Comparison of ENCODE assay signal across 31 cellular contexts in the genomic region with DNA sequence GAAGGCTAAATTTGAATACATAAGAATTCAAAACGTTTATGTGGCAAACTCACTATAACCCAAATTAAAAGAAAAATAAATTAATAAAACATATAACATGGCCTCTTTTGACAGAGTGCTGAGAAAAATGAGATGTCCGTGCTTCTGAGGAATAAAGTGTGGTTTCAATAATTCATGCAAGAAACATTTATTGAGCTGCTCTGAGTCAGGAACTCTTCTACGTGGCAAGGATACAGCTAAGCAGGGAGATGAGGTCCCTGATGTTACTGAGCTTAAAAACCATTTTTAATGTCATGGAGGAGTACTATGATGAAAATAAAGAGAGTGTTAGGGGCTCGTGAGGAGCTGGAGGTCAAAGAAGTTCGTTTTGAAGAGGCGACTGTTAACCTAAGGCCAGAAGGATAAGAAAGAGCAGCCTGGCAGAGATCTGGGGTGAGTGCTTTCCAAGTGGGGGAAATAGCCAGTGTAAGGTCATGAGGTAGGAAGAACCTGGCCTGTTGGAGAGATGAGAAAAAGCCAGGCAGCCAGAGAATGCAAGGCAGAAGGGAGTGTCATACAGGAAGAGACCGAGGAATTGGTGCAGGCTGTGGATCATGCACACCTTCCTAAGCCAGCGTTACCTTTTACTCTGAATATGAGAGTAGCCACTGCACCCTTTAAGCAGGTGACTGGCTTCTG.
A peak's percentile ranks its signal among the peaks of the same experiment; 100 is the strongest.
DNase-seq lines count a peak whose midpoint lies in the region; ATAC-seq, FAIRE-seq and TF ChIP-seq lines count a peak whose summit lies in the region.
"Had no signal": no experiment of that assay in that cellular context is flagged by ENCODE, and none has a peak within 500 bp of the region (broad histone marks: within the 10 kb centered on the region; RNA-seq: fewer than 3 reads in every experiment).

No MANE protein-coding gene starts in this region.

- TF ChIP-seq CTCF in HepG2 (CRISPR knock-in tag; IDR thresholded peaks at IDR 0.05) (no peak), right lobe of liver (IDR thresholded peaks at IDR 0.05) (no peak), fibroblast of mammary gland (conservative IDR thresholded peaks at IDR 0.05; ENCODE audit: control insufficient read depth, insufficient read depth, low read depth, low read length) (no peak)

- H3K27ac ChIP-seq in HepG2 (ENCODE audit: extremely low read length, insufficient read depth, low read length) = no peak overlapping the region
- no peak overlapping the region for H3K27ac ChIP-seq in right lobe of liver
- H3K27ac ChIP-seq: A549, C4-2B, colonic mucosa, epithelial cell of prostate, gastrocnemius medialis, sigmoid colon had no signal

- H4K20me1 ChIP-seq in HepG2 (ENCODE audit: insufficient read depth, low read length) = no peaks in the 10 kb centered on the region

- ATAC-seq in HepG2 (no peak), right lobe of liver (no peak)
- ATAC-seq: A549, gastrocnemius medialis, GM12878, left colon had no signal

- no TSS peak for BruUV-seq in HepG2 (replicated peaks; lab: Mats Ljungman, UMichigan)

- H3K4me3 ChIP-seq in HepG2 (replicated peaks in 1 of 3; ENCODE audit: insufficient read depth in 1 of 3, low read depth in 2 of 3, low read length in 3 of 3) (no peak overlapping the region), right lobe of liver (no peak overlapping the region), fibroblast of mammary gland (ENCODE audit: control insufficient read depth, low read depth, low read length) (no peak overlapping the region)
- H3K4me3 ChIP-seq: A549, colonic mucosa, gastrocnemius medialis, GM12878, sigmoid colon had no signal

- no peak overlapping the region for H3K4me2 ChIP-seq in HepG2 (ENCODE audit: low read depth, low read length)
- H3K4me2 ChIP-seq: A549 had no signal

- POLR2A ChIA-PET in HepG2 (lab: Yijun Ruan, JAX) = no interaction called here

- H3K27me3 ChIP-seq in HepG2 (ENCODE audit: control insufficient read depth in 1 of 2, insufficient read depth in 2 of 2, low read length in 2 of 2) (no peaks in the 10 kb centered on the region), right lobe of liver (no peaks in the 10 kb centered on the region)
- H3K27me3 ChIP-seq: colonic mucosa, gastrocnemius medialis, sigmoid colon had no signal

- H3K4me1 ChIP-seq in HepG2 (ENCODE audit: insufficient read depth, low read length) = no peaks in the 10 kb centered on the region
- H3K4me1 ChIP-seq in right lobe of liver = no peaks in the 10 kb centered on the region
- H3K4me1 ChIP-seq: A549, Caco-2, colonic mucosa, sigmoid colon had no signal

- in situ Hi-C loops in HepG2 (cut with HindIII; ENCODE audit: extremely low pct_ligation_motif_present, low pct_unique_long_range_greater_than_20kb) = no loop called here

- 13% methylated on average over 8 of the region's 8 CpGs for WGBS in HepG2 (ENCODE audit: low lambda C conversion rate)
- whole genome bisulfite sequencing in right lobe of liver (ENCODE audit: insufficient coverage, low coverage, low lambda C conversion rate, missing lambda C conversion rate) = 85% methylated on average over 5 of the region's 8 CpGs

- DNase-seq in HepG2 (ENCODE audit: low spot score) (no peak), right lobe of liver (no peak), M059J (ENCODE audit: low read depth) (peak; percentile 23), fibroblast of mammary gland (ENCODE audit: low read depth) (peak; percentile 64), posterior vena cava (ENCODE audit: low spot score) (no peak), A172 (ENCODE audit: low spot score) (no peak)
- DNase-seq in activated CD4-positive, alpha-beta T cell treated with anti-CD3 and anti-CD28 coated beads, Interleukin-2, amount 50 U/mL, for 4 hours = no peak
- DNase-seq in activated CD8-positive, alpha-beta memory T cell treated with anti-CD3 and anti-CD28 coated beads, Interleukin-2, amount 50 U/mL, for 48 hours = no peak
- DNase-seq: activated CD4-positive, alpha-beta T cell treated with anti-CD3 and anti-CD28 coated beads, Interleukin-2, amount 10 ng/mL, durations not matched to agents 7 days and 5 days; activated T-cell treated with anti-CD3 and anti-CD28 coated beads, Interleukin-2, amount 50 U/mL, for 48 hours; Caco-2; colonic mucosa; DMS79; effector CD8-positive, alpha-beta T cell; gastrocnemius medialis; hypothalamus; immature natural killer cell; left colon; mesenchymal stem cell; NCI-H2029; NCI-H69; posterior cingulate gyrus; SHP77; sigmoid colon; stimulated activated CD4-positive, alpha-beta T cell treated with anti-CD3 and anti-CD28 coated beads, Interleukin-15, amount 100 ng/mL, for 24 hours; stimulated activated naive CD4-positive, alpha-beta T cell had no signal

- H2AFZ ChIP-seq in HepG2 (ENCODE audit: low read length) = peak overlapping the region; percentile 5

- no peak overlapping the region for H3K9ac ChIP-seq in HepG2 (ENCODE audit: insufficient read depth, low read depth, low read length)

- TF ChIP-seq POLR2A in HepG2 (IDR thresholded peaks at IDR 0.05; ENCODE audit: insufficient read depth in 1 of 2, low read depth in 2 of 2, low read length in 2 of 2) (no peak), right lobe of liver (IDR thresholded peaks at IDR 0.05) (no peak)

- no peak for FAIRE-seq in HepG2 (lab: Jason Lieb, UNC)
- FAIRE-seq: A549, GM12878, urothelium cell line had no signal

- intact Hi-C loops in HepG2 (cut with micrococcal nuclease; ENCODE audit: unreplicated experiment) = no loop called here
- intact Hi-C loops in right lobe of liver (cut with DNase I) = no loop called here
- intact Hi-C loops in posterior vena cava (cut with DNase I) = no loop called here

- H3K9me3 ChIP-seq in HepG2 (ENCODE audit: low read length) (no peaks in the 10 kb centered on the region), right lobe of liver (no peaks in the 10 kb centered on the region)
- H3K9me3 ChIP-seq: A549, Caco-2, colonic mucosa, gastrocnemius medialis, sigmoid colon had no signal

- CTCF ChIA-PET in HepG2 (lab: Yijun Ruan, JAX; ENCODE audit: low intra/inter-chr PET ratio, low total read pairs) = no interaction called here

- TF ChIP-seq EP300 in HepG2 (IDR thresholded peaks at IDR 0.05; ENCODE audit: low read depth in 2 of 2, low read length in 2 of 2) (no peak), HepG2 (CRISPR knock-in tag; IDR thresholded peaks at IDR 0.05; ENCODE audit: borderline replicate concordance) (no peak)

- H3K79me2 ChIP-seq in HepG2 (ENCODE audit: insufficient read depth, low read length) = no peaks in the 10 kb centered on the region

- H3K36me3 ChIP-seq in HepG2 (replicated peaks in 1 of 2; ENCODE audit: control insufficient read depth in 1 of 2, insufficient read depth in 2 of 2, low read length in 2 of 2) = no peaks in the 10 kb centered on the region
- H3K36me3 ChIP-seq in right lobe of liver = no peaks in the 10 kb centered on the region
- H3K36me3 ChIP-seq: colonic mucosa, gastrocnemius medialis, sigmoid colon had no signal

- no peak for TF ChIP-seq RAD21 in HepG2 (CRISPR knock-in tag; IDR thresholded peaks at IDR 0.05)

TF ChIP-seq in HepG2, 621 proteins besides CTCF, POLR2A, EP300 and RAD21:
- TF ChIP-seq TAF1 (CRISPR knock-in tag; IDR thresholded peaks at IDR 0.05) = no peak
- no peak for TF ChIP-seq ZMAT3 (CRISPR knock-in tag; conservative IDR thresholded peaks at IDR 0.05)
- TF ChIP-seq GABPB1 (CRISPR knock-in tag; IDR thresholded peaks at IDR 0.05) = no peak
- TF ChIP-seq KAT7 (CRISPR knock-in tag; IDR thresholded peaks at IDR 0.05; ENCODE audit: borderline replicate concordance) = no peak
- TF ChIP-seq, protein P1, sequence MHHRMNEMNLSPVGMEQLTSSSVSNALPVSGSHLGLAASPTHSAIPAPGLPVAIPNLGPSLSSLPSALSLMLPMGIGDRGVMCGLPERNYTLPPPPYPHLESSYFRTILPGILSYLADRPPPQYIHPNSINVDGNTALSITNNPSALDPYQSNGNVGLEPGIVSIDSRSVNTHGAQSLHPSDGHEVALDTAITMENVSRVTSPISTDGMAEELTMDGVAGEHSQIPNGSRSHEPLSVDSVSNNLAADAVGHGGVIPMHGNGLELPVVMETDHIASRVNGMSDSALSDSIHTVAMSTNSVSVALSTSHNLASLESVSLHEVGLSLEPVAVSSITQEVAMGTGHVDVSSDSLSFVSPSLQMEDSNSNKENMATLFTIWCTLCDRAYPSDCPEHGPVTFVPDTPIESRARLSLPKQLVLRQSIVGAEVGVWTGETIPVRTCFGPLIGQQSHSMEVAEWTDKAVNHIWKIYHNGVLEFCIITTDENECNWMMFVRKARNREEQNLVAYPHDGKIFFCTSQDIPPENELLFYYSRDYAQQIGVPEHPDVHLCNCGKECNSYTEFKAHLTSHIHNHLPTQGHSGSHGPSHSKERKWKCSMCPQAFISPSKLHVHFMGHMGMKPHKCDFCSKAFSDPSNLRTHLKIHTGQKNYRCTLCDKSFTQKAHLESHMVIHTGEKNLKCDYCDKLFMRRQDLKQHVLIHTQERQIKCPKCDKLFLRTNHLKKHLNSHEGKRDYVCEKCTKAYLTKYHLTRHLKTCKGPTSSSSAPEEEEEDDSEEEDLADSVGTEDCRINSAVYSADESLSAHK (CRISPR knock-in tag; IDR thresholded peaks at IDR 0.05; ENCODE audit: borderline replicate concordance) = no peak
- TF ChIP-seq ZNF761 (CRISPR knock-in tag; conservative IDR thresholded peaks at IDR 0.05) = no peak
- TF ChIP-seq AGO2 (optimal IDR thresholded peaks at IDR 0.05; ENCODE audit: low read depth, low read length) = no peak
- no peak for TF ChIP-seq ZNF782 (CRISPR knock-in tag; IDR thresholded peaks at IDR 0.05; ENCODE audit: borderline replicate concordance)
- TF ChIP-seq ZNF263 (CRISPR knock-in tag; IDR thresholded peaks at IDR 0.05) = no peak

Comparison
In these comparisons a context has a peak if more than half of its experiments do, and no peak if none do; other contexts are left out.
1. DNase-seq: peak in M059J (single experiment) and fibroblast of mammary gland (single experiment); none in HepG2 (single experiment), right lobe of liver (0 of 3), activated CD4-positive, alpha-beta T cell treated with anti-CD3 and anti-CD28 coated beads, Interleukin-2, amount 50 U/mL, for 4 hours (0 of 2), posterior vena cava (single experiment), A172 (single experiment) and activated CD8-positive, alpha-beta memory T cell treated with anti-CD3 and anti-CD28 coated beads, Interleukin-2, amount 50 U/mL, for 48 hours (single experiment).